In the genomic region with DNA sequence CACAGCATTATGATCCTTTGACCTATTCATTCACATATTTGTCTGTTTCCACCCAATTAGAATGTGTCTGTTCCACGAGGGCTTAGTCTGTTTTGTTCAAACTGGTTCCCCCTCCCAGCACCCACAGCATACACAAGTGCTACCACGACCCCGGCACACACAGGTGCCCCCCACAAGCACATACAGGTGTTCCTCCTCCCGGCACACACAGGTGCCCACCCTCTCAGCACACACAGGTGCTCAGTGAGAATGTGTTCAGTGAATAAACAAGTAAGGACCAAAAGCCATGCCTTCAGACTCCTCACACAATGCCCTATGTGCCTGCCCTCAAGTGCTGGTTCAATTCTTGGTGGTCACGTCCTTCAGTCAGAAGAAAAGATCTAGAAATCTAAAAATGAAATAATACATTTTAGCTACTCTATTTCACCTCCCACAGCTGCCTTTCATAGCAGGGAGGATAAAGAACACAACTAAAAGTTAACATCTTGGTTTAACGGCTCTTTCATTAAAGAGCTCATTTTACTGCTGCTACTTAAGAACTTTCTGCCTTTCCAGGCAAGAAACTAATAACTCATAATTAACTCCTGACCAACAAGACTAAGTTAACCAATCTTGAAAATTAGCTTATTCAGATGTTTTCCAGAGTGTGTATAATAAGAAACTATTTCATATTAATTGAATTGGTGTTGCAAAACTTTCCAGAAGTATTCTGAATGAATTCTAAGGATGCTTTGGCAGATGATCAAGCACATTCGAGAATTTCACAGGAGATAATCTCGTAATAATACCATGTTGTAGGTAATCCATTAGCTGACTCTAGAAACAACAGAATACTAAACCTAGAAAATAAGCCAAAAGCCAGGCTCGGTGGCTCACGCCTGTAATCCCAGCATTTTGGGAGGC, we compare ENCODE assay signal across 8 cellular contexts. TPM values are rescaled to one million over a fixed set of nuclear protein-coding genes. Genes with fewer than 3 reads are reported as not detected.
A peak's percentile ranks its signal among the peaks of the same experiment; 100 is the strongest.
DNase-seq lines count a peak whose midpoint lies in the region; ATAC-seq and TF ChIP-seq lines count a peak whose summit lies in the region.

No MANE protein-coding gene starts in this region.

- ATAC-seq in WTC11 (no peak), GM18870 (IDR thresholded peaks at IDR 0.05; ENCODE audit: unreplicated experiment) (no peak)
- ATAC-seq in stimulated activated naive CD8-positive, alpha-beta T cell treated with anti-CD3 and anti-CD28 coated beads, Interleukin-15, amount 100 ng/mL, for 72 hours = no peak

- CTCF ChIA-PET in WTC11 (lab: Charles Lee) = interaction anchor here (3.7 kb wide), 1 partner anchor 95 kb away, joined by 54 read pairs; no protein-coding TSS in a partner anchor

- POLR2A ChIA-PET in WTC11 (lab: Charles Lee) = interaction anchor here (1.3 kb wide), 1 partner anchor 93 kb away, joined by 4 read pairs; no protein-coding TSS in a partner anchor

- H3K9me3 Mint-ChIP-seq in T-helper 2 cell treated with Interferon-gamma antibody and Interleukin-4, amounts not matched to agents 5 μg/mL and 100 μg/mL, for 36 hours = no peaks in the 10 kb centered on the region
- H3K9me3 Mint-ChIP-seq in WTC11 = 0 out of 2 replicates have a peak, but pooled peaks cover 8% of the 10 kb centered on the region
- no peaks in the 10 kb centered on the region for H3K9me3 Mint-ChIP-seq in stimulated activated naive CD8-positive, alpha-beta T cell treated with anti-CD3 and anti-CD28 coated beads, Interleukin-15, amount 100 ng/mL, for 72 hours

- TF ChIP-seq CTCF in WTC11 (IDR thresholded peaks at IDR 0.05) (no peak), foreskin fibroblast (IDR thresholded peaks at IDR 0.05; ENCODE audit: low read depth, low read length) (no peak)

- H3K4me1 Mint-ChIP-seq in T-helper 2 cell treated with Interferon-gamma antibody and Interleukin-4, amounts not matched to agents 5 μg/mL and 100 μg/mL, for 36 hours (ENCODE audit: low read depth) = peaks cover 28% of the 10 kb centered on the region
- H3K4me1 Mint-ChIP-seq in WTC11 = peaks cover 40% of the 10 kb centered on the region
- H3K4me1 Mint-ChIP-seq in stimulated activated naive CD8-positive, alpha-beta T cell treated with anti-CD3 and anti-CD28 coated beads, Interleukin-15, amount 100 ng/mL, for 72 hours = peaks cover 55% of the 10 kb centered on the region

- no peak for DNase-seq in T-helper 2 cell treated with Interferon-gamma antibody and Interleukin-4, amounts not matched to agents 5 μg/mL and 100 μg/mL, for 36 hours (ENCODE audit: low spot score)
- DNase-seq in T-helper 2 cell (no peak), WTC11 (ENCODE audit: low spot score) (no peak), foreskin fibroblast (peak in 1 of 2 donors; percentile 46), cerebellar nuclear complex (lab: John Stamatoyannopoulos, UW) (no peak), NCI-H2227 treated with DMSO at 0.1 percent for 48 hours (lab: John Stamatoyannopoulos, UW) (no peak)
- no peak for DNase-seq in stimulated activated naive CD8-positive, alpha-beta T cell treated with anti-CD3 and anti-CD28 coated beads, Interleukin-15, amount 100 ng/mL, for 72 hours

- peaks cover 45% of the 10 kb centered on the region for H3K27me3 Mint-ChIP-seq in T-helper 2 cell treated with Interferon-gamma antibody and Interleukin-4, amounts not matched to agents 5 μg/mL and 100 μg/mL, for 36 hours (ENCODE audit: low read depth)
- H3K27me3 Mint-ChIP-seq in WTC11 (ENCODE audit: low read depth) = peaks cover 21% of the 10 kb centered on the region
- peaks cover 12% of the 10 kb centered on the region for H3K27me3 Mint-ChIP-seq in stimulated activated naive CD8-positive, alpha-beta T cell treated with anti-CD3 and anti-CD28 coated beads, Interleukin-15, amount 100 ng/mL, for 72 hours

- H3K4me3 ChIP-seq in foreskin fibroblast (ENCODE audit: low read depth in 1 of 2, low read length in 2 of 2) = peak overlapping the region; percentile 76 to 97

- peak overlapping the region; percentile 65 for H3K4me3 Mint-ChIP-seq in T-helper 2 cell treated with Interferon-gamma antibody and Interleukin-4, amounts not matched to agents 5 μg/mL and 100 μg/mL, for 36 hours
- peak overlapping the region; percentile 22; the same call in 1 of the 2 replicates for H3K4me3 Mint-ChIP-seq in WTC11
- peak overlapping the region; percentile 26 to 53 for H3K4me3 Mint-ChIP-seq in stimulated activated naive CD8-positive, alpha-beta T cell treated with anti-CD3 and anti-CD28 coated beads, Interleukin-15, amount 100 ng/mL, for 72 hours

- H3K36me3 Mint-ChIP-seq in T-helper 2 cell treated with Interferon-gamma antibody and Interleukin-4, amounts not matched to agents 5 μg/mL and 100 μg/mL, for 36 hours (ENCODE audit: low read depth) = no peaks in the 10 kb centered on the region
- no peaks in the 10 kb centered on the region; the same call in 1 of the 2 replicates for H3K36me3 Mint-ChIP-seq in WTC11

- no peak overlapping the region for H3K27ac Mint-ChIP-seq in T-helper 2 cell treated with Interferon-gamma antibody and Interleukin-4, amounts not matched to agents 5 μg/mL and 100 μg/mL, for 36 hours
- no peak overlapping the region for H3K27ac Mint-ChIP-seq in WTC11
- no peak overlapping the region for H3K27ac Mint-ChIP-seq in stimulated activated naive CD8-positive, alpha-beta T cell treated with anti-CD3 and anti-CD28 coated beads, Interleukin-15, amount 100 ng/mL, for 72 hours

TF ChIP-seq in WTC11, 78 proteins besides CTCF, POLR2A, EP300 and RAD21 (continues in another document):
- TF ChIP-seq TEAD1 (CRISPR knock-in tag; IDR thresholded peaks at IDR 0.05) = no peak
- no peak for TF ChIP-seq SP1 (CRISPR knock-in tag; conservative IDR thresholded peaks at IDR 0.05)
- TF ChIP-seq PRDM15 (CRISPR knock-in tag; IDR thresholded peaks at IDR 0.05) = no peak
- no peak for TF ChIP-seq ZMAT4 (CRISPR knock-in tag; IDR thresholded peaks at IDR 0.05)
- no peak for TF ChIP-seq NR1H2 (CRISPR knock-in tag; IDR thresholded peaks at IDR 0.05)
- no peak for TF ChIP-seq GABPB1 (CRISPR knock-in tag; IDR thresholded peaks at IDR 0.05)
- TF ChIP-seq CREM (CRISPR knock-in tag; IDR thresholded peaks at IDR 0.05) = no peak
- no peak for TF ChIP-seq TCF7 (CRISPR knock-in tag; IDR thresholded peaks at IDR 0.05; ENCODE audit: low read depth)
- TF ChIP-seq FOXP1 (CRISPR knock-in tag; IDR thresholded peaks at IDR 0.05; ENCODE audit: borderline replicate concordance) = no peak
- TF ChIP-seq, protein P1, sequence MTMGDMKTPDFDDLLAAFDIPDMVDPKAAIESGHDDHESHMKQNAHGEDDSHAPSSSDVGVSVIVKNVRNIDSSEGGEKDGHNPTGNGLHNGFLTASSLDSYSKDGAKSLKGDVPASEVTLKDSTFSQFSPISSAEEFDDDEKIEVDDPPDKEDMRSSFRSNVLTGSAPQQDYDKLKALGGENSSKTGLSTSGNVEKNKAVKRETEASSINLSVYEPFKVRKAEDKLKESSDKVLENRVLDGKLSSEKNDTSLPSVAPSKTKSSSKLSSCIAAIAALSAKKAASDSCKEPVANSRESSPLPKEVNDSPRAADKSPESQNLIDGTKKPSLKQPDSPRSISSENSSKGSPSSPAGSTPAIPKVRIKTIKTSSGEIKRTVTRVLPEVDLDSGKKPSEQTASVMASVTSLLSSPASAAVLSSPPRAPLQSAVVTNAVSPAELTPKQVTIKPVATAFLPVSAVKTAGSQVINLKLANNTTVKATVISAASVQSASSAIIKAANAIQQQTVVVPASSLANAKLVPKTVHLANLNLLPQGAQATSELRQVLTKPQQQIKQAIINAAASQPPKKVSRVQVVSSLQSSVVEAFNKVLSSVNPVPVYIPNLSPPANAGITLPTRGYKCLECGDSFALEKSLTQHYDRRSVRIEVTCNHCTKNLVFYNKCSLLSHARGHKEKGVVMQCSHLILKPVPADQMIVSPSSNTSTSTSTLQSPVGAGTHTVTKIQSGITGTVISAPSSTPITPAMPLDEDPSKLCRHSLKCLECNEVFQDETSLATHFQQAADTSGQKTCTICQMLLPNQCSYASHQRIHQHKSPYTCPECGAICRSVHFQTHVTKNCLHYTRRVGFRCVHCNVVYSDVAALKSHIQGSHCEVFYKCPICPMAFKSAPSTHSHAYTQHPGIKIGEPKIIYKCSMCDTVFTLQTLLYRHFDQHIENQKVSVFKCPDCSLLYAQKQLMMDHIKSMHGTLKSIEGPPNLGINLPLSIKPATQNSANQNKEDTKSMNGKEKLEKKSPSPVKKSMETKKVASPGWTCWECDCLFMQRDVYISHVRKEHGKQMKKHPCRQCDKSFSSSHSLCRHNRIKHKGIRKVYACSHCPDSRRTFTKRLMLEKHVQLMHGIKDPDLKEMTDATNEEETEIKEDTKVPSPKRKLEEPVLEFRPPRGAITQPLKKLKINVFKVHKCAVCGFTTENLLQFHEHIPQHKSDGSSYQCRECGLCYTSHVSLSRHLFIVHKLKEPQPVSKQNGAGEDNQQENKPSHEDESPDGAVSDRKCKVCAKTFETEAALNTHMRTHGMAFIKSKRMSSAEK (CRISPR knock-in tag; IDR thresholded peaks at IDR 0.05; ENCODE audit: borderline replicate concordance) = no peak

RNA-seq across cellular contexts. Expression of gene DNMBP, which starts 2.3 kb away (rescaled TPM):
- 19.7 to 25.3 TPM (median 22.2 TPM) in 3 replicates for total RNA-seq in WTC11 (2021)
